Comparison of ENCODE assay signal across 8 cellular contexts in the genomic region with DNA sequence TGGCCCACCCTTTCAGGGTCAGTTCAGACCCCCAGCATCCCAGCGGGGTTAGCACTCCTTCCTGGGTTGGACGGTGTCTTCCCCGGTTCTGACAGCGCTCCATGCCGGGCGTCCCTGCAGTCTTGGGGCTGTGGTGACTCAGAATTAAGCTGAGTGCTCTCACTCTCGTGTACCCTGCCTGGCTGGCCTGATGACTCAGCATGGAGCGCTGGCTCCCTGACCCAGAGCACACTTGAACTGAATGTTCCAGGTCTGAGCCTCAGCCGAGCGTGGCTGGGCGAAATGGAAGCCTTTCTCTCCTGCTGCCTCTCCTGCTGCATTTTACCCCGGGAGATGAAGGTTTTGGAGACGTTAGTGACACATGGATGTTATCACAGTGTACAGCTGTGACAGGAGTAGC. TPM values are rescaled to one million over a fixed set of nuclear protein-coding genes. Genes with fewer than 3 reads are reported as not detected.
DNase-seq lines count a peak whose midpoint lies in the region; ATAC-seq lines count a peak whose summit lies in the region.

No MANE protein-coding gene starts in this region.

- peaks cover 77% of the 10 kb centered on the region for H3K4me1 Mint-ChIP-seq in activated naive CD4-positive, alpha-beta T cell treated with anti-CD3 and anti-CD28 coated beads for 36 hours (ENCODE audit: low read depth)
- peaks cover 45% of the 10 kb centered on the region for H3K4me1 Mint-ChIP-seq in activated T-helper 17 cell treated with anti-CD3 and anti-CD28 coated beads, Interleukin-2, amount 50 U/mL, for 72 hours
- peaks cover 23 to 77% (median 62%) of the 10 kb centered on the region in 4 donors for H3K4me1 Mint-ChIP-seq in naive thymus-derived CD8-positive, alpha-beta T cell

- no peak for DNase-seq in activated naive CD4-positive, alpha-beta T cell treated with anti-CD3 and anti-CD28 coated beads for 36 hours
- no peak for DNase-seq in activated naive CD4-positive, alpha-beta T cell treated with anti-CD3 and anti-CD28 coated beads, Interleukin-2, amount 50 U/mL, for 72 hours (ENCODE audit: low spot score in 2 of 2)
- DNase-seq in cardiac septum (ENCODE audit: low spot score) (peak; percentile 87), pulmonary artery endothelial cell (ENCODE audit: low read depth, low spot score) (peak; percentile 72), D341Med (ENCODE audit: low spot score) (no peak)
- no peak for DNase-seq in naive thymus-derived CD8-positive, alpha-beta T cell

- no peaks in the 10 kb centered on the region for H3K27me3 Mint-ChIP-seq in activated naive CD4-positive, alpha-beta T cell treated with anti-CD3 and anti-CD28 coated beads for 36 hours (ENCODE audit: low read depth)
- H3K27me3 Mint-ChIP-seq in activated T-helper 17 cell treated with anti-CD3 and anti-CD28 coated beads, Interleukin-2, amount 50 U/mL, for 72 hours: no peaks in the 10 kb centered on the region
- no peaks in the 10 kb centered on the region for H3K27me3 Mint-ChIP-seq in naive thymus-derived CD8-positive, alpha-beta T cell

- CTCF ChIA-PET in activated naive CD4-positive, alpha-beta T cell treated with anti-CD3 and anti-CD28 coated beads for 36 hours (lab: Charles Lee): interaction anchor here (1.2 kb wide), 1 partner anchor 15 kb away, joined by 3 read pairs; no protein-coding TSS in a partner anchor

- H3K9me3 Mint-ChIP-seq in activated naive CD4-positive, alpha-beta T cell treated with anti-CD3 and anti-CD28 coated beads for 36 hours: no peaks in the 10 kb centered on the region
- H3K9me3 Mint-ChIP-seq in activated naive CD4-positive, alpha-beta T cell treated with anti-CD3 and anti-CD28 coated beads, Interleukin-2, amount 50 U/mL, for 72 hours: no peaks in the 10 kb centered on the region
- no peaks in the 10 kb centered on the region for H3K9me3 Mint-ChIP-seq in activated T-helper 17 cell treated with anti-CD3 and anti-CD28 coated beads, Interleukin-2, amount 50 U/mL, for 72 hours
- no peaks in the 10 kb centered on the region for H3K9me3 Mint-ChIP-seq in naive thymus-derived CD8-positive, alpha-beta T cell

- POLR2A ChIA-PET in naive thymus-derived CD8-positive, alpha-beta T cell (lab: Charles Lee): no interaction called here

- intact Hi-C loops in activated naive CD4-positive, alpha-beta T cell treated with anti-CD3 and anti-CD28 coated beads for 36 hours (cut with micrococcal nuclease): loop anchor here (10.0 kb wide), 1 partner anchor 903 kb away; the partner anchor contains the start of gene CACUL1
- intact Hi-C loops in cardiac septum (cut with DNase I): loop anchor here (10.0 kb wide), 1 partner anchor 453 kb away; the partner anchor contains the start of gene GRK5

- peak overlapping the region; percentile 65 for H3K27ac Mint-ChIP-seq in activated naive CD4-positive, alpha-beta T cell treated with anti-CD3 and anti-CD28 coated beads for 36 hours
- no peak overlapping the region for H3K27ac Mint-ChIP-seq in activated naive CD4-positive, alpha-beta T cell treated with anti-CD3 and anti-CD28 coated beads, Interleukin-2, amount 50 U/mL, for 72 hours
- no peak overlapping the region for H3K27ac Mint-ChIP-seq in activated T-helper 17 cell treated with anti-CD3 and anti-CD28 coated beads, Interleukin-2, amount 50 U/mL, for 72 hours
- peak overlapping the region in 2 of 10 donors; percentile 13 to 56 for H3K27ac Mint-ChIP-seq in naive thymus-derived CD8-positive, alpha-beta T cell

- H3K36me3 Mint-ChIP-seq in activated naive CD4-positive, alpha-beta T cell treated with anti-CD3 and anti-CD28 coated beads for 36 hours (ENCODE audit: low read depth): peaks cover 7% of the 10 kb centered on the region
- H3K36me3 Mint-ChIP-seq in activated naive CD4-positive, alpha-beta T cell treated with anti-CD3 and anti-CD28 coated beads, Interleukin-2, amount 50 U/mL, for 72 hours: peaks cover 7 to 44% of the 10 kb centered on the region in 2 donors
- peaks cover 45% of the 10 kb centered on the region for H3K36me3 Mint-ChIP-seq in activated T-helper 17 cell treated with anti-CD3 and anti-CD28 coated beads, Interleukin-2, amount 50 U/mL, for 72 hours (ENCODE audit: low read depth)
- peaks cover 0 to 19% (median 0%) of the 10 kb centered on the region in 3 donors for H3K36me3 Mint-ChIP-seq in naive thymus-derived CD8-positive, alpha-beta T cell

- ATAC-seq in activated naive CD4-positive, alpha-beta T cell treated with anti-CD3 and anti-CD28 coated beads, Interleukin-2, amount 50 U/mL, for 72 hours: no peak
- peak; percentile 35 for ATAC-seq in activated T-helper 17 cell treated with anti-CD3 and anti-CD28 coated beads, Interleukin-2, amount 50 U/mL, for 72 hours (replicated peaks)
- no peak for ATAC-seq in naive thymus-derived CD8-positive, alpha-beta T cell
- no peak for ATAC-seq in GM19467 (IDR thresholded peaks at IDR 0.05; ENCODE audit: unreplicated experiment)

- H3K4me3 Mint-ChIP-seq in activated naive CD4-positive, alpha-beta T cell treated with anti-CD3 and anti-CD28 coated beads for 36 hours: no peak overlapping the region
- peak overlapping the region; percentile 21 for H3K4me3 Mint-ChIP-seq in activated T-helper 17 cell treated with anti-CD3 and anti-CD28 coated beads, Interleukin-2, amount 50 U/mL, for 72 hours
- no peak overlapping the region for H3K4me3 Mint-ChIP-seq in naive thymus-derived CD8-positive, alpha-beta T cell

RNA-seq across cellular contexts. Expression of gene BAG3, which starts 7.1 kb away (rescaled TPM):
- 10 to 100 TPM; 20.9 to 24.3 TPM for total RNA-seq in activated naive CD4-positive, alpha-beta T cell treated with anti-CD3 and anti-CD28 coated beads for 36 hours
- total RNA-seq in activated naive CD4-positive, alpha-beta T cell treated with anti-CD3 and anti-CD28 coated beads, Interleukin-2, amount 50 U/mL, for 72 hours: 10 to 100 TPM; 25.5 to 31.9 TPM
- 10 to 100 TPM; 24.7 to 26.6 TPM for total RNA-seq in activated T-helper 17 cell treated with anti-CD3 and anti-CD28 coated beads, Interleukin-2, amount 50 U/mL, for 72 hours
- total RNA-seq in cardiac septum (172 TPM), pulmonary artery endothelial cell (12.7 and 21.0 TPM in 2 replicates)
- total RNA-seq in naive thymus-derived CD8-positive, alpha-beta T cell: 10 to 100 TPM; 14.4 to 17.8 TPM
- 10 to 100 TPM in 2 of 3 donors, 1 to 10 TPM in 1; 5.1 to 26.5 (median 12.5) TPM for polyA plus RNA-seq in naive thymus-derived CD8-positive, alpha-beta T cell

Comparison
In these comparisons a context has a peak if more than half of its experiments do, and no peak if none do; other contexts are left out.
1. DNase-seq: peak in cardiac septum (single experiment) and pulmonary artery endothelial cell (single experiment); none in activated naive CD4-positive, alpha-beta T cell treated with anti-CD3 and anti-CD28 coated beads for 36 hours (single experiment), activated naive CD4-positive, alpha-beta T cell treated with anti-CD3 and anti-CD28 coated beads, Interleukin-2, amount 50 U/mL, for 72 hours (0 of 2), naive thymus-derived CD8-positive, alpha-beta T cell (0 of 10) and D341Med (single experiment).